Comparison of ENCODE assay signal across 8 cellular contexts in the genomic region with DNA sequence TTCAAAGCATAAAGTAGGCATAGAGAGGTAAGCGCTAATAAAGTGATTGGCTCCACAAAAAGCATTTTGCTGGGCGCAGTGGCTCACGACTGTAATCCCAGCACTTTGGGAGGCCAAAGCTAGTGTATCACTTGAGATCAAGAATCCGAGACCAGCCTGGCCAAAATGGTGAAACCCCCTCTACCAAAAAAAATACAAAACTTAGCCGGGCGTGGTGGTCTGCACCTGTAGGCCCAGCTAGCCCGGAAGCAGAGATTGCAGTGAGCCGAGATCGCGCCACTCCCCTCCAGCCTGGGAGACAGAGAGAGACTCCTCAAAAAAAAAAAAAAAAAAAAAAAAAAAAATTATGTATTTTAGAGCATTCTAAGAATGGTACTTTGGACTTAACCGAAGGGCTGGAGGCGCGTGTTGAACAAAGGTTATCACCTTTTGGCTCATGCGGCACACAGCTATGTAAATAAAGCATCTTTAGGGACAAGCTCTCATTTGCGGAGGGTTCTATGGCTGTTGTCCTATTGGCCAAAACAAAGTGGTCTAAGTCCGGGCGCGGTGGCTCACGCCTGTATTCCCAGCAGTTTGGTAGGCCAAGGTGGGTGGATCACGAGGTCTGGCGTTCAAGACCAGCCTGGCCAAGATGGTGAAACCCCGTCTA. TPM values are rescaled to one million over a fixed set of nuclear protein-coding genes. Genes with fewer than 3 reads are reported as not detected.
A peak's percentile ranks its signal among the peaks of the same experiment; 100 is the strongest.
DNase-seq lines count a peak whose midpoint lies in the region; ATAC-seq and TF ChIP-seq lines count a peak whose summit lies in the region.

No MANE protein-coding gene starts in this region.

- H3K4me1 ChIP-seq in colonic mucosa (no peaks in the 10 kb centered on the region), muscle layer of colon (ENCODE audit: insufficient read depth, low read length) (no peaks in the 10 kb centered on the region)

- H3K36me3 ChIP-seq in colonic mucosa (no peaks in the 10 kb centered on the region), muscle layer of colon (ENCODE audit: insufficient read depth, low read length) (no peaks in the 10 kb centered on the region)

- H3K9me3 ChIP-seq in colonic mucosa (no peaks in the 10 kb centered on the region), muscle layer of colon (ENCODE audit: low read length) (no peaks in the 10 kb centered on the region)

- H3K9ac ChIP-seq in colonic mucosa (ENCODE audit: low read depth in 2 of 2, low read length in 2 of 2): peak overlapping the region; percentile 57 to 86
- H3K9ac ChIP-seq in muscle layer of colon (ENCODE audit: low read length): peak overlapping the region; percentile 67

- no peak for ATAC-seq in HG03571 (IDR thresholded peaks at IDR 0.05; ENCODE audit: unreplicated experiment)

- intact Hi-C loops in colonic mucosa (cut with DNase I): loop anchor here (1.0 kb wide), 1 partner anchor 17 kb away; no protein-coding TSS in a partner anchor

- H3K27ac ChIP-seq in colonic mucosa: peak overlapping the region; percentile 93
- peak overlapping the region; percentile 83 for H3K27ac ChIP-seq in muscle layer of colon (ENCODE audit: low read depth, low read length)

- no peaks in the 10 kb centered on the region for H3K27me3 ChIP-seq in colonic mucosa
- H3K27me3 ChIP-seq in muscle layer of colon (ENCODE audit: control insufficient read depth in 1 of 2, insufficient read depth in 2 of 2, low read length in 2 of 2): no peaks in the 10 kb centered on the region

- TF ChIP-seq CTCF in colonic mucosa (IDR thresholded peaks at IDR 0.05): no peak

- H3K4me3 ChIP-seq in colonic mucosa (peak overlapping the region; percentile 31), muscle layer of colon (ENCODE audit: low read depth in 1 of 2, low read length in 2 of 2) (peak overlapping the region; percentile 56 to 78)

- peak; percentile 63 for DNase-seq in activated CD8-positive, alpha-beta memory T cell treated with anti-CD3 and anti-CD28 coated beads, Interleukin-2, amount 50 U/mL, for 48 hours
- DNase-seq in activated CD8-positive, alpha-beta memory T cell treated with anti-CD3 and anti-CD28 coated beads, Interleukin-2, amount 50 U/mL, for 4 hours: no peak
- peak; percentile 15 for DNase-seq in NCI-H2171 (lab: John Stamatoyannopoulos, UW)
- DNase-seq in colonic mucosa: peak; percentile 70
- DNase-seq in DMS 273 (lab: John Stamatoyannopoulos, UW; ENCODE audit: unreplicated experiment): no peak
- no peak for DNase-seq in EL

RNA-seq across cellular contexts. Expression of a gene that starts 17.4 kb away (rescaled TPM):
- total RNA-seq in colonic mucosa: 10 to 100 TPM; 11.1 to 11.8 TPM

Comparison
In these comparisons a context has a peak if more than half of its experiments do, and no peak if none do; other contexts are left out.
1. DNase-seq: peak in activated CD8-positive, alpha-beta memory T cell treated with anti-CD3 and anti-CD28 coated beads, Interleukin-2, amount 50 U/mL, for 48 hours (single experiment), NCI-H2171 (single experiment) and colonic mucosa (single experiment); none in activated CD8-positive, alpha-beta memory T cell treated with anti-CD3 and anti-CD28 coated beads, Interleukin-2, amount 50 U/mL, for 4 hours (single experiment), DMS 273 (single experiment) and EL (single experiment).